In genomic region chr5:123085638-123086286, GRCh38 we compare ENCODE assay signal across 23 cellular contexts. TPM values are rescaled to one million over a fixed set of nuclear protein-coding genes. Genes with fewer than 3 reads are reported as not detected.
"Had no signal": no experiment of that assay in that cellular context is flagged by ENCODE, and none has a peak within 500 bp of the region (broad histone marks: within the 10 kb centered on the region; RNA-seq: fewer than 3 reads in every experiment).

No MANE protein-coding gene starts in this region.

- H3K9me3 Mint-ChIP-seq: activated CD4-positive, alpha-beta T cell treated with anti-CD3 and anti-CD28 coated beads, Interleukin-2, amount 10 ng/mL, durations not matched to agents 7 days and 5 days; activated T-cell treated with anti-CD3 and anti-CD28 coated beads, Interleukin-2, amount 50 U/mL, for 72 hours; memory B cell; naive thymus-derived CD8-positive, alpha-beta T cell; stimulated activated memory B cell treated with anti-CD40 and anti-IgM and Interleukin-4, amounts not matched to agents 10 μg/mL and 1 μg/mL and 100 μg/mL, for 72 hours had no signal

- H3K9me3 ChIP-seq: body of pancreas, esophagus muscularis mucosa, left ventricle myocardium inferior, sigmoid colon, vagina had no signal

- H3K36me3 Mint-ChIP-seq: activated naive CD8-positive, alpha-beta T cell; memory B cell; stimulated activated memory B cell treated with anti-CD40 and anti-IgM and Interleukin-4, amounts not matched to agents 10 μg/mL and 1 μg/mL and 100 μg/mL, for 72 hours had no signal

- H3K27ac ChIP-seq: body of pancreas, esophagus muscularis mucosa, left ventricle myocardium inferior, sigmoid colon, vagina had no signal

- H3K4me3 Mint-ChIP-seq: activated CD4-positive, alpha-beta T cell treated with anti-CD3 and anti-CD28 coated beads, Interleukin-2, amount 10 ng/mL, durations not matched to agents 7 days and 5 days; activated naive CD8-positive, alpha-beta T cell; activated T-cell treated with anti-CD3 and anti-CD28 coated beads, Interleukin-2, amount 50 U/mL, for 72 hours; memory B cell; naive thymus-derived CD8-positive, alpha-beta T cell; stimulated activated memory B cell treated with anti-CD40 and anti-IgM and Interleukin-4, amounts not matched to agents 10 μg/mL and 1 μg/mL and 100 μg/mL, for 72 hours had no signal

- H3K36me3 ChIP-seq: esophagus muscularis mucosa, left ventricle myocardium inferior, sigmoid colon, vagina had no signal

- DNase-seq: activated CD4-positive, alpha-beta T cell treated with anti-CD3 and anti-CD28 coated beads, Interleukin-2, amount 10 ng/mL, durations not matched to agents 7 days and 5 days; activated CD4-positive, CD25-positive, alpha-beta regulatory T cell; activated CD8-positive, alpha-beta memory T cell treated with anti-CD3 and anti-CD28 coated beads, Interleukin-2, amount 50 U/mL, for 48 hours; activated gamma-delta T cell; activated T-cell treated with anti-CD3 and anti-CD28 coated beads, Interleukin-2, amount 50 U/mL, for 72 hours; amygdala; body of pancreas; caudate nucleus; hippocampal formation; left ventricle myocardium inferior; naive thymus-derived CD8-positive, alpha-beta T cell; occipital lobe; sigmoid colon; stimulated activated CD4-positive, alpha-beta T cell treated with anti-CD3 and anti-CD28 coated beads, Interleukin-12 subunit alpha, Interleukin-12 subunit beta, amount 100 ng/mL, for 4 hours; stimulated activated CD4-positive, alpha-beta T cell treated with anti-CD3 and anti-CD28 coated beads, Interleukin-2, amount 100 ng/mL, for 24 hours; SW 1271 had no signal

- H3K4me3 ChIP-seq: body of pancreas, esophagus muscularis mucosa, left ventricle myocardium inferior, sigmoid colon, vagina had no signal

- ATAC-seq: activated T-cell treated with anti-CD3 and anti-CD28 coated beads, Interleukin-2, amount 50 U/mL, for 72 hours; body of pancreas; naive thymus-derived CD8-positive, alpha-beta T cell; stimulated activated memory B cell treated with anti-CD40 and anti-IgM and Interleukin-4, amounts not matched to agents 10 μg/mL and 1 μg/mL and 100 μg/mL, for 72 hours had no signal

- H3K27ac Mint-ChIP-seq: activated CD4-positive, alpha-beta T cell treated with anti-CD3 and anti-CD28 coated beads, Interleukin-2, amount 10 ng/mL, durations not matched to agents 7 days and 5 days; activated naive CD8-positive, alpha-beta T cell; activated T-cell treated with anti-CD3 and anti-CD28 coated beads, Interleukin-2, amount 50 U/mL, for 72 hours; memory B cell; naive thymus-derived CD8-positive, alpha-beta T cell; stimulated activated memory B cell treated with anti-CD40 and anti-IgM and Interleukin-4, amounts not matched to agents 10 μg/mL and 1 μg/mL and 100 μg/mL, for 72 hours had no signal

- FAIRE-seq: colon had no signal

RNA-seq across cellular contexts. Expression of gene PRDM6, which starts 3.3 kb away (rescaled TPM):
- total RNA-seq: activated CD4-positive, alpha-beta T cell treated with anti-CD3 and anti-CD28 coated beads, Interleukin-2, amount 10 ng/mL, durations not matched to agents 7 days and 5 days; naive thymus-derived CD8-positive, alpha-beta T cell; T-helper 2 cell treated with Interferon-gamma antibody and Interleukin-4, amounts not matched to agents 100 ng/mL and 5 ng/mL, for 36 hours had no signal
- polyA plus RNA-seq: naive thymus-derived CD8-positive, alpha-beta T cell had no signal

RNA-seq across cellular contexts. Expression of gene PPIC, which starts 49.2 kb away (rescaled TPM):
- total RNA-seq: activated CD4-positive, alpha-beta T cell treated with anti-CD3 and anti-CD28 coated beads, Interleukin-2, amount 10 ng/mL, durations not matched to agents 7 days and 5 days; activated T-cell treated with anti-CD3 and anti-CD28 coated beads, Interleukin-2, amount 50 U/mL, for 72 hours; naive thymus-derived CD8-positive, alpha-beta T cell; T-helper 2 cell treated with Interferon-gamma antibody and Interleukin-4, amounts not matched to agents 100 ng/mL and 5 ng/mL, for 36 hours had no signal
- polyA plus RNA-seq: naive thymus-derived CD8-positive, alpha-beta T cell had no signal
